ENCODE assay signal across 30 cellular contexts in genomic region chr22:25223269-25223850, GRCh38. TPM values are rescaled to one million over a fixed set of nuclear protein-coding genes. Genes with fewer than 3 reads are reported as not detected.
DNase-seq lines count a peak whose midpoint lies in the region; ATAC-seq and TF ChIP-seq lines count a peak whose summit lies in the region.
"Had no signal": no experiment of that assay in that cellular context is flagged by ENCODE, and none has a peak within 500 bp of the region (broad histone marks: within the 10 kb centered on the region; RNA-seq: fewer than 3 reads in every experiment).

No MANE protein-coding gene starts in this region.

- peaks cover 2% of the 10 kb centered on the region; the same call in 1 of the 2 replicates for H3K27me3 ChIP-seq in Caco-2 (replicated peaks; ENCODE audit: control insufficient read depth, insufficient read depth, low read length)
- no peaks in the 10 kb centered on the region for H3K27me3 ChIP-seq in H7 (ENCODE audit: control insufficient read depth, insufficient read depth, low read length)
- no peaks in the 10 kb centered on the region for H3K27me3 ChIP-seq in WERI-Rb-1 (ENCODE audit: insufficient read depth, low read depth, severe bottlenecking)
- H3K27me3 ChIP-seq in right lobe of liver: no peaks in the 10 kb centered on the region
- peaks cover 43% of the 10 kb centered on the region for H3K27me3 ChIP-seq in gastroesophageal sphincter
- no peaks in the 10 kb centered on the region for H3K27me3 ChIP-seq in trophoblast cell (ENCODE audit: insufficient read depth, low read length)
- H3K27me3 ChIP-seq in left lung: peaks cover 0 to 5% of the 10 kb centered on the region in 2 donors

- intact Hi-C loops in Caco-2 (cut with micrococcal nuclease; ENCODE audit: unreplicated experiment): no loop called here
- intact Hi-C loops in right lobe of liver (cut with DNase I): no loop called here
- intact Hi-C loops in left lung (cut with DNase I): no loop called here

- H2AK5ac ChIP-seq in trophoblast cell (ENCODE audit: low read length): no peak overlapping the region

- TF ChIP-seq CTCF in Caco-2 (IDR thresholded peaks at IDR 0.05; ENCODE audit: insufficient read depth in 1 of 2, low read depth in 1 of 2, low read length in 1 of 2, severe bottlenecking in 1 of 2, unreplicated experiment in 1 of 2): no peak
- no peak for TF ChIP-seq CTCF in WERI-Rb-1 (IDR thresholded peaks at IDR 0.05; ENCODE audit: low read depth, low read length)
- no peak for TF ChIP-seq CTCF in right lobe of liver (IDR thresholded peaks at IDR 0.05)
- TF ChIP-seq CTCF in gastroesophageal sphincter (IDR thresholded peaks at IDR 0.05): no peak
- no peak for TF ChIP-seq CTCF in left lung (IDR thresholded peaks at IDR 0.05)

- no peak overlapping the region for H3K27ac Mint-ChIP-seq in Caco-2 (ENCODE audit: unreplicated experiment)
- H3K27ac Mint-ChIP-seq: CD4-positive, alpha-beta memory T cell; GM23338; T-cell had no signal

- H3K27ac ChIP-seq in WERI-Rb-1 (no peak overlapping the region), right lobe of liver (no peak overlapping the region), gastroesophageal sphincter (no peak overlapping the region), trophoblast cell (ENCODE audit: low read depth, low read length) (no peak overlapping the region), left lung (no peak overlapping the region)
- H3K27ac ChIP-seq: RWPE1 had no signal

- DNase-seq in Caco-2 (peak; percentile 61 to 68), H7 (peak; percentile 17), WERI-Rb-1 (peak; percentile 29), right lobe of liver (no peak), trophoblast cell (no peak), left lung (no peak)
- DNase-seq: C1 segment of cervical spinal cord; CD4-positive, alpha-beta memory T cell; DMS 273 treated with DMSO at 0.1 percent for 48 hours; DMS79; EL; GF-D8; KBM-7; MV-4-11; NCI-H1930; NCI-H2107; NCI-H446 treated with DMSO at 0.1 percent for 48 hours; NCI-H526; SHP77; T-cell had no signal

- H3K79me1 ChIP-seq in trophoblast cell (ENCODE audit: low read length): no peaks in the 10 kb centered on the region

- H2BK12ac ChIP-seq in trophoblast cell (ENCODE audit: low read length): no peak overlapping the region

- peaks cover 12% of the 10 kb centered on the region for H3K27me3 Mint-ChIP-seq in Caco-2 (ENCODE audit: insufficient read depth, unreplicated experiment)

- H3K4me2 ChIP-seq in trophoblast cell (ENCODE audit: low read length): no peak overlapping the region
- H3K4me2 ChIP-seq: GM23338 had no signal

- H3K4ac ChIP-seq in trophoblast cell (ENCODE audit: low read depth, low read length): no peak overlapping the region

- H2BK5ac ChIP-seq in trophoblast cell (ENCODE audit: low read depth, low read length, poor library complexity): no peak overlapping the region

- CTCF ChIA-PET in Caco-2 (lab: Charles Lee): interaction anchor here (1.6 kb wide), 1 partner anchor 21 kb away, joined by 4 read pairs; no protein-coding TSS in a partner anchor

- H3K36me3 Mint-ChIP-seq in Caco-2 (ENCODE audit: insufficient read depth, unreplicated experiment): no peaks in the 10 kb centered on the region
- H3K36me3 Mint-ChIP-seq: CD4-positive, alpha-beta memory T cell; T-cell had no signal

- TF ChIP-seq EP300 in gastroesophageal sphincter (IDR thresholded peaks at IDR 0.05): no peak

- peaks cover 7% of the 10 kb centered on the region; the same call in 1 of the 2 replicates for H3K4me1 ChIP-seq in Caco-2
- H3K4me1 ChIP-seq in right lobe of liver: no peaks in the 10 kb centered on the region
- no peaks in the 10 kb centered on the region for H3K4me1 ChIP-seq in gastroesophageal sphincter
- H3K4me1 ChIP-seq in trophoblast cell (ENCODE audit: control insufficient read depth in 1 of 2, insufficient read depth in 2 of 2, low read length in 2 of 2): no peaks in the 10 kb centered on the region
- H3K4me1 ChIP-seq in left lung: no peaks in the 10 kb centered on the region

- H3K23ac ChIP-seq in trophoblast cell (ENCODE audit: low read length): no peak overlapping the region

- no peaks in the 10 kb centered on the region for H3K79me2 ChIP-seq in trophoblast cell (ENCODE audit: control insufficient read depth, insufficient read depth, low read length, poor library complexity)

- no peak overlapping the region for H3K4me3 Mint-ChIP-seq in Caco-2 (ENCODE audit: unreplicated experiment)
- H3K4me3 Mint-ChIP-seq: CD4-positive, alpha-beta memory T cell; GM23338; T-cell had no signal

- H3K9me3 ChIP-seq in Caco-2 (no peaks in the 10 kb centered on the region), WERI-Rb-1 (ENCODE audit: severe bottlenecking) (no peaks in the 10 kb centered on the region), right lobe of liver (no peaks in the 10 kb centered on the region), gastroesophageal sphincter (no peaks in the 10 kb centered on the region), trophoblast cell (ENCODE audit: insufficient read depth, low read depth, low read length) (no peaks in the 10 kb centered on the region), left lung (no peaks in the 10 kb centered on the region)

- H4K8ac ChIP-seq in trophoblast cell (ENCODE audit: low read depth, low read length): no peak overlapping the region

- no peak overlapping the region for H3K14ac ChIP-seq in trophoblast cell (ENCODE audit: low read length)

- POLR2A ChIA-PET in Caco-2 (lab: Charles Lee): no interaction called here

- H3K4me3 ChIP-seq in Caco-2 (ENCODE audit: low read depth, low read length): no peak overlapping the region
- no peak overlapping the region for H3K4me3 ChIP-seq in H7 (ENCODE audit: insufficient read depth, low read depth, low read length)
- H3K4me3 ChIP-seq in WERI-Rb-1 (ENCODE audit: low read depth, low read length): no peak overlapping the region
- H3K4me3 ChIP-seq in right lobe of liver: no peak overlapping the region
- no peak overlapping the region for H3K4me3 ChIP-seq in gastroesophageal sphincter
- no peak overlapping the region for H3K4me3 ChIP-seq in trophoblast cell (ENCODE audit: low read depth, low read length)
- no peak overlapping the region for H3K4me3 ChIP-seq in left lung
- H3K4me3 ChIP-seq: GM23338 had no signal

- H3K9ac ChIP-seq in trophoblast cell (ENCODE audit: low read length): no peak overlapping the region

- no TSS peak for BruUV-seq in Caco-2 (replicated peaks; lab: Mats Ljungman, UMichigan)

- H3K36me3 ChIP-seq in Caco-2 (ENCODE audit: control insufficient read depth, insufficient read depth, low read length) (no peaks in the 10 kb centered on the region), H7 (replicated peaks; ENCODE audit: control insufficient read depth, insufficient read depth, low read length) (no peaks in the 10 kb centered on the region), WERI-Rb-1 (no peaks in the 10 kb centered on the region), right lobe of liver (no peaks in the 10 kb centered on the region), gastroesophageal sphincter (no peaks in the 10 kb centered on the region), trophoblast cell (ENCODE audit: control insufficient read depth in 1 of 2, insufficient read depth in 2 of 2, low read length in 2 of 2) (no peaks in the 10 kb centered on the region), left lung (no peaks in the 10 kb centered on the region)

- H2BK120ac ChIP-seq in trophoblast cell (ENCODE audit: insufficient read depth, low read length, poor library complexity): no peak overlapping the region

- H4K91ac ChIP-seq in trophoblast cell (ENCODE audit: low read depth, low read length): no peak overlapping the region

- H3K9me3 Mint-ChIP-seq in Caco-2 (ENCODE audit: unreplicated experiment): no peaks in the 10 kb centered on the region
- H3K9me3 Mint-ChIP-seq: CD4-positive, alpha-beta memory T cell; GM23338; T-cell had no signal

- no peak overlapping the region for H4K12ac ChIP-seq in trophoblast cell (ENCODE audit: low read depth, low read length)

- peaks cover 6% of the 10 kb centered on the region for H3K4me1 Mint-ChIP-seq in Caco-2 (ENCODE audit: low read depth, unreplicated experiment)
- H3K4me1 Mint-ChIP-seq: CD4-positive, alpha-beta memory T cell; GM23338; T-cell had no signal

- 56% methylated on average over 9 of the region's 12 CpGs for WGBS in right lobe of liver (ENCODE audit: insufficient coverage, low coverage, low lambda C conversion rate, missing lambda C conversion rate)
- WGBS in gastroesophageal sphincter (ENCODE audit: low coverage in 1 of 2), 2 donors: 63% methylated on average over 3 of the region's 12 CpGs; no CpG with 5 or more reads in 1 of the 2 donors
- WGBS in trophoblast cell (ENCODE audit: extremely low coverage, insufficient coverage, insufficient read length): no CpG with 5 or more reads among the region's 12 CpGs

- H3K18ac ChIP-seq in trophoblast cell (ENCODE audit: low read length): no peak overlapping the region

- H2AFZ ChIP-seq in trophoblast cell (ENCODE audit: insufficient read depth, low read length, poor library complexity): no peak overlapping the region
- H2AFZ ChIP-seq: GM23338 had no signal

- ATAC-seq in right lobe of liver (peak in 3 of 4 donors; percentile 47 to 64 (median 57)), gastroesophageal sphincter (no peak), left lung (no peak)
- ATAC-seq: GM23338, HCT116, Panc1, T-cell had no signal

- no peak for TF ChIP-seq POLR2A in right lobe of liver (IDR thresholded peaks at IDR 0.05)
- no peak for TF ChIP-seq POLR2A in gastroesophageal sphincter (IDR thresholded peaks at IDR 0.05)

RNA-seq across cellular contexts. Expression of gene CRYBB2, which starts 3.9 kb away (rescaled TPM):
- total RNA-seq in Caco-2 (2022) (not detected in 2 replicates), right lobe of liver (not detected), gastroesophageal sphincter (not detected), left lung (not detected)
- 0.59 TPM in 1 of 2 replicates, not detected in the other for total RNA-seq in H7 (2014; rRNA removed; shearing (Covaris generic))
- polyA plus RNA-seq in trophoblast cell (2013): 0.08 TPM in 1 of 2 replicates, not detected in the other
- total RNA-seq: A673; CD4-positive, alpha-beta memory T cell; HT-29; LHCN-M2; OCI-LY7; SK-MEL-5; T-cell had no signal
- polyA plus RNA-seq: CD4-positive, alpha-beta memory T cell had no signal

RNA-seq across cellular contexts. Expression of gene CRYBB3, which starts 23.7 kb away (rescaled TPM):
- total RNA-seq in Caco-2 (2022) (0.65 TPM in 1 of 2 replicates, not detected in the other), right lobe of liver (under 1 TPM in 3 of 6 experiments, not detected in 3; 0.40 to 0.70 (median 0.69) TPM), gastroesophageal sphincter (not detected), left lung (under 1 TPM in 1 of 2 donors, not detected in 1; 0.58 TPM)
- total RNA-seq in H7 (2014; rRNA removed; shearing (Covaris generic)): 0.10 TPM in 1 of 2 replicates, not detected in the other
- polyA plus RNA-seq in trophoblast cell (2013): 0.14 and 0.17 TPM in 2 replicates
- total RNA-seq: A673; CD4-positive, alpha-beta memory T cell; LHCN-M2; OCI-LY7 had no signal
- polyA plus RNA-seq: CD4-positive, alpha-beta memory T cell; GM23338 had no signal

Comparison
In these comparisons a context has a peak if more than half of its experiments do, and no peak if none do; other contexts are left out.
1. DNase-seq: peak in Caco-2 (2 of 2), H7 (single experiment) and WERI-Rb-1 (single experiment); none in right lobe of liver (0 of 3), trophoblast cell (0 of 2) and left lung (0 of 2).
2. ATAC-seq: peak in right lobe of liver (3 of 4); none in gastroesophageal sphincter (single experiment) and left lung (single experiment).